8 cellular contexts compared by ENCODE assay signal in the genomic region with DNA sequence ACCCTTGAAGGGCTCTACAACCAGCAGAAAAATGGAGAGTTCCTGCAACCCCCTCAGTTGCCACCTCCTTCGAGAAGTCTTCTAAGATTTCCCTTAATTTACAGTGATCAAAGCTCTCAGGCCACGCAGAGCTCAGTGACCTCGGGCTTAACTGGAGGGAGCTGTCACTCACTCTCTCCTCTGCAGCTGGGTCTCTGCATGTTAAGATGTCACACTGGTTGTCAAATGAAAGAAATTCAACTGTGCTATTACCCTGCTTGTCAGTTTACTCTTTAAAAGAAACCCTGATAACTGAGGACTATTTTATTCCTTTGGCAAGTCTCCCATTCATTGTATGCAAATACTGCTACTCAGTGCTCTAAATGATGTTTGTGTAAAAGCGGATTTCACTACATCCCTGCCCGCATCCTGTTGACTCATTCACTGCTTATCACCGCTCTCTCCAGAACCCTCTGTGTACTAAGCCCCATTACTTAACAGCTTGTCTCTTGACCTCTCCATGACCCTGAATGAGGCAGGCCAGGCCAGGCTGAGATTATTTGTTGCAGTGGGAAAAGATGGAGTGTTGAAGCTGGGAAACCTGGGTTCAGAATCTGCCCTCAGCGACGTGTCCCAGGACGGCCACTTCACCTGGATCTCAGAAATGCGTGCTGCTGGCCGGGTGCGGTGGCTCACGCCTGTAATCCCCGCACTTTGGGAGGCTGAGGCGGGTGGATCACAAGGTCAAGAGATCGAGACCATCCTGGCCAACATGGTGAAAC. TPM values are rescaled to one million over a fixed set of nuclear protein-coding genes. Genes with fewer than 3 reads are reported as not detected.
DNase-seq lines count a peak whose midpoint lies in the region; ATAC-seq, FAIRE-seq and TF ChIP-seq lines count a peak whose summit lies in the region.

No MANE protein-coding gene starts in this region.

- H3K4me1 ChIP-seq in H1 (replicated peaks in 1 of 4; ENCODE audit: control insufficient read depth in 3 of 4, insufficient read depth in 4 of 4, low read length in 3 of 4), result peaks cover 11 to 31% (median 15%) of the 10 kb centered on the region in 4 experiments
- peaks cover 67% of the 10 kb centered on the region for H3K4me1 ChIP-seq in vagina

- no peak overlapping the region for H3K23ac ChIP-seq in H1 (ENCODE audit: insufficient read length)

- peaks cover 37% of the 10 kb centered on the region for H3K4me1 Mint-ChIP-seq in activated CD4-positive, alpha-beta T cell treated with anti-CD3 and anti-CD28 coated beads, Interleukin-2, amount 10 ng/mL, durations not matched to agents 7 days and 5 days
- peaks cover 69 to 82% of the 10 kb centered on the region in 2 donors for H3K4me1 Mint-ChIP-seq in natural killer cell

- H3K9ac ChIP-seq in H1 (replicated peaks in 1 of 4; ENCODE audit: extremely low read depth in 1 of 4, low read depth in 3 of 4, low read length in 3 of 4), result no peak overlapping the region

- H3K27me3 ChIP-seq in H1 (replicated peaks in 1 of 4; ENCODE audit: control insufficient read depth in 3 of 4, extremely low read depth in 1 of 4, insufficient read depth in 3 of 4, low read length in 3 of 4), result no peaks in the 10 kb centered on the region
- no peaks in the 10 kb centered on the region for H3K27me3 ChIP-seq in vagina

- CTCF ChIA-PET in activated CD4-positive, alpha-beta T cell treated with anti-CD3 and anti-CD28 coated beads, Interleukin-2, amount 10 ng/mL, durations not matched to agents 7 days and 5 days (lab: Charles Lee), result interaction anchor here (0.9 to 1.4 kb wide), 5 partner anchors 11 to 486 kb away, joined by 3 to 4 read pairs (median 3); no protein-coding TSS in a partner anchor
- CTCF ChIA-PET in H1 (lab: Charles Lee; ENCODE audit: partially characterized antibody), result interaction anchor here (0.6 to 9.4 kb wide), 6 partner anchors 9 to 329 kb away, joined by 3 to 130 read pairs (median 3); partner anchors contain the start of gene DHRS3

- H4K5ac ChIP-seq in H1 (ENCODE audit: insufficient read length, low read depth, low read length), result no peak overlapping the region

- no peak overlapping the region for H3K18ac ChIP-seq in H1 (ENCODE audit: extremely low read depth, low read length)

- no peak overlapping the region for H2BK120ac ChIP-seq in H1 (replicated peaks; ENCODE audit: low read depth, low read length)

- TF ChIP-seq RAD21 in H1 (IDR thresholded peaks at IDR 0.05 in 1 of 2, conservative IDR thresholded peaks at IDR 0.05 in 1 of 2; ENCODE audit: low read depth in 2 of 2, low read length in 2 of 2), result no peak

- peak overlapping the region; percentile 28 for H3K4me3 Mint-ChIP-seq in activated CD4-positive, alpha-beta T cell treated with anti-CD3 and anti-CD28 coated beads, Interleukin-2, amount 10 ng/mL, durations not matched to agents 7 days and 5 days
- peak overlapping the region; percentile 82 for H3K4me3 Mint-ChIP-seq in natural killer cell

- H3K14ac ChIP-seq in H1 (ENCODE audit: insufficient read length), result no peak overlapping the region

- H3K36me3 ChIP-seq in H1 (ENCODE audit: control insufficient read depth in 2 of 4, insufficient read depth in 4 of 4, low read length in 3 of 4) (peaks cover 0 to 22% (median 0%) of the 10 kb centered on the region in 4 experiments; a peak in 2 of 8 replicates), vagina (peaks cover 0 to 4% of the 10 kb centered on the region in 2 donors)

- no peak overlapping the region for H2BK20ac ChIP-seq in H1 (ENCODE audit: low read length)

- peaks cover 37% of the 10 kb centered on the region for H3K36me3 Mint-ChIP-seq in activated CD4-positive, alpha-beta T cell treated with anti-CD3 and anti-CD28 coated beads, Interleukin-2, amount 10 ng/mL, durations not matched to agents 7 days and 5 days (ENCODE audit: low read depth)
- H3K36me3 Mint-ChIP-seq in natural killer cell, result no peaks in the 10 kb centered on the region

- no peak for TF ChIP-seq EP300 in H1 (IDR thresholded peaks at IDR 0.05; ENCODE audit: borderline replicate concordance in 1 of 2, low read depth in 2 of 2, low read length in 2 of 2)

- H3K79me2 ChIP-seq in H1 (ENCODE audit: control insufficient read depth in 1 of 2, insufficient read depth in 2 of 2, low read length in 2 of 2), result peaks cover 0 to 76% of the 10 kb centered on the region in 2 experiments; a peak in 3 of 4 replicates

- H3K23me2 ChIP-seq in H1 (ENCODE audit: low read depth, low read length), result no peaks in the 10 kb centered on the region

- H3K27ac ChIP-seq in H1 (ENCODE audit: low read depth, low read length), result no peak overlapping the region
- peak overlapping the region; percentile 80 for H3K27ac ChIP-seq in vagina

- FAIRE-seq in H1 (lab: Jason Lieb, UNC), result no peak

- peaks cover 15 to 22% of the 10 kb centered on the region in 2 experiments for H4K20me1 ChIP-seq in H1 (replicated peaks in 1 of 2; ENCODE audit: control insufficient read depth in 1 of 2, insufficient read depth in 2 of 2, low read length in 2 of 2)

- H2AFZ ChIP-seq in H1 (ENCODE audit: low read length), result no peak overlapping the region

- H3K9me3 ChIP-seq in H1 (ENCODE audit: insufficient read depth in 2 of 2, low read depth in 1 of 2, low read length in 1 of 2), result peaks cover 0 to 2% of the 10 kb centered on the region in 2 experiments; a peak in 1 of 4 replicates
- no peaks in the 10 kb centered on the region for H3K9me3 ChIP-seq in vagina

- H3K27me3 Mint-ChIP-seq in activated CD4-positive, alpha-beta T cell treated with anti-CD3 and anti-CD28 coated beads, Interleukin-2, amount 10 ng/mL, durations not matched to agents 7 days and 5 days, result peaks cover 5% of the 10 kb centered on the region
- H3K27me3 Mint-ChIP-seq in natural killer cell (ENCODE audit: low read depth in 2 of 2), result no peaks in the 10 kb centered on the region

- intact Hi-C loops in natural killer cell (cut with micrococcal nuclease) (loop anchor here (1.0 to 5.0 kb wide), 3 partner anchors 8 to 132 kb away; no protein-coding TSS in a partner anchor), vagina (cut with DNase I) (no loop called here)

- TF ChIP-seq CTCF in H1 (IDR thresholded peaks at IDR 0.05; ENCODE audit: control extremely low read depth in 1 of 3, insufficient read depth in 1 of 3, low read depth in 1 of 3, low read length in 3 of 3) (no peak), natural killer cell (IDR thresholded peaks at IDR 0.05) (no peak), vagina (IDR thresholded peaks at IDR 0.05) (no peak)

- no peak for TF ChIP-seq POLR2A in H1 (IDR thresholded peaks at IDR 0.05; ENCODE audit: control extremely low read depth in 1 of 2, low read depth in 2 of 2, low read length in 2 of 2)
- no peak for TF ChIP-seq POLR2A in vagina (IDR thresholded peaks at IDR 0.05)

- H3K27ac Mint-ChIP-seq in activated CD4-positive, alpha-beta T cell treated with anti-CD3 and anti-CD28 coated beads, Interleukin-2, amount 10 ng/mL, durations not matched to agents 7 days and 5 days, result peak overlapping the region; percentile 73
- peak overlapping the region; percentile 90 to 95 for H3K27ac Mint-ChIP-seq in natural killer cell

- peaks cover 8% of the 10 kb centered on the region for H3K9me3 Mint-ChIP-seq in activated CD4-positive, alpha-beta T cell treated with anti-CD3 and anti-CD28 coated beads, Interleukin-2, amount 10 ng/mL, durations not matched to agents 7 days and 5 days
- H3K9me3 Mint-ChIP-seq in natural killer cell, result no peaks in the 10 kb centered on the region

- no peak overlapping the region for H2AK5ac ChIP-seq in H1 (ENCODE audit: low read depth, low read length)

- H3K79me1 ChIP-seq in H1 (ENCODE audit: low read depth, low read length), result peaks cover 3% of the 10 kb centered on the region; the same call in 1 of the 2 replicates

- H3K56ac ChIP-seq in H1 (replicated peaks; ENCODE audit: insufficient read length, low read depth, low read length), result no peak overlapping the region

- no peak overlapping the region for H4K8ac ChIP-seq in H1 (ENCODE audit: extremely low read depth, insufficient read depth, low read length)

- H3K4me3 ChIP-seq in H1 (ENCODE audit: extremely low read depth in 1 of 4, insufficient read depth in 2 of 4, low read depth in 3 of 4, low read length in 4 of 4), result no peak overlapping the region
- H3K4me3 ChIP-seq in vagina, result no peak overlapping the region

- H2BK5ac ChIP-seq in H1 (ENCODE audit: low read depth, low read length), result no peak overlapping the region

- H2BK15ac ChIP-seq in H1 (ENCODE audit: low read length), result no peak overlapping the region

- H3K4me2 ChIP-seq in H1 (ENCODE audit: insufficient read depth in 1 of 2, low read depth in 2 of 2, low read length in 2 of 2), result no peak overlapping the region

- ATAC-seq in GM19372 (IDR thresholded peaks at IDR 0.05; ENCODE audit: low read depth, unreplicated experiment) (peak; percentile 57), natural killer cell (peak; percentile 88 to 95 (median 94)), GM18873 (IDR thresholded peaks at IDR 0.05; ENCODE audit: low FRiP score, unreplicated experiment) (no peak)

- no peak overlapping the region for H2BK12ac ChIP-seq in H1 (ENCODE audit: low read depth, low read length)

- WGBS in H1 (ENCODE audit: extremely low coverage in 1 of 2, insufficient coverage in 1 of 2, insufficient read length in 1 of 2, insufficient replicate concordance in 2 of 2, low coverage in 1 of 2, low lambda C conversion rate in 2 of 2, missing lambda C conversion rate in 1 of 2), 2 experiments, result 76% methylated on average over 16 of the region's 16 CpGs; no CpG with 5 or more reads in 1 of the 2 experiments

- no peak overlapping the region for H3K4ac ChIP-seq in H1 (replicated peaks; ENCODE audit: insufficient read length, low read depth, low read length)

- peak; percentile 43 for DNase-seq in NCI-H1092 treated with DMSO at 0.1 percent for 48 hours (lab: John Stamatoyannopoulos, UW)
- DNase-seq in activated CD4-positive, alpha-beta T cell treated with anti-CD3 and anti-CD28 coated beads, Interleukin-2, amount 10 ng/mL, durations not matched to agents 7 days and 5 days, result peak; percentile 81
- DNase-seq in H1 (ENCODE audit: low read depth in 1 of 2, low spot score in 2 of 2), result no peak
- DNase-seq in natural killer cell, result peak; percentile 64
- no peak for DNase-seq in vagina (ENCODE audit: extremely low spot score in 2 of 2)
- DNase-seq in iPS-NIHi11 (ENCODE audit: low spot score), result no peak

- POLR2A ChIA-PET in activated CD4-positive, alpha-beta T cell treated with anti-CD3 and anti-CD28 coated beads, Interleukin-2, amount 10 ng/mL, durations not matched to agents 7 days and 5 days (lab: Charles Lee), result interaction anchor here (0.6 kb wide), 1 partner anchor 94 kb away, joined by 4 read pairs; no protein-coding TSS in a partner anchor
- POLR2A ChIA-PET in H1 (lab: Charles Lee; ENCODE audit: partially characterized antibody), result interaction anchor here (0.7 to 7.3 kb wide), 3 partner anchors 12 to 126 kb away, joined by 3 to 107 read pairs (median 7); partner anchors contain the start of gene DHRS3

- H4K91ac ChIP-seq in H1 (replicated peaks; ENCODE audit: insufficient read length, low read length), result no peak overlapping the region

RNA-seq across cellular contexts. Expression of gene DHRS3, which starts 13.7 kb away (rescaled TPM):
- total RNA-seq in activated CD4-positive, alpha-beta T cell treated with anti-CD3 and anti-CD28 coated beads, Interleukin-2, amount 10 ng/mL, durations not matched to agents 7 days and 5 days, result 10 to 100 TPM; 30.3 to 31.2 TPM
- total RNA-seq in H1 (2021; fragmentation: NEBNext Ultra II Directional; extraction: Animal tissue kit (Norgen Biotek cat#: 25700)), result 32.5 and 37.8 TPM in 2 replicates
- 36.4 and 41.9 TPM in 2 replicates for polyA plus RNA-seq in H1 (2011; rRNA removed)
- polyA plus RNA-seq in H1 (2011; cell fraction: cytosol; rRNA removed), result 40.2 TPM
- 40.2 TPM for polyA plus RNA-seq in H1 (2011; cell fraction: nucleus; rRNA removed)
- polyA plus RNA-seq in H1 (2012, experiment 1 of 2), result 25.1 to 32.0 TPM (median 29.2 TPM) in 4 replicates
- polyA plus RNA-seq in H1 (2012, experiment 2 of 2), result 36.9 TPM
- polyA plus RNA-seq in H1 (2013, experiment 1 of 2), result 9.6 TPM
- 10.6 TPM for polyA plus RNA-seq in H1 (2013, experiment 2 of 2)
- polyA minus RNA-seq in H1 (2011; rRNA and poly(A)+ RNA removed), result 56.9 and 114 TPM in 2 replicates
- polyA minus RNA-seq in H1 (2011; cell fraction: cytosol; rRNA and poly(A)+ RNA removed), result 51.7 TPM
- 27.3 TPM for polyA minus RNA-seq in H1 (2011; cell fraction: nucleus; rRNA and poly(A)+ RNA removed)
- 100 to 1,000 TPM; 106 to 175 (median 153) TPM for total RNA-seq in natural killer cell
- total RNA-seq in vagina, result 111 TPM

RNA-seq across cellular contexts. Expression of gene AADACL4, which starts 39.6 kb away (rescaled TPM):
- total RNA-seq in activated CD4-positive, alpha-beta T cell treated with anti-CD3 and anti-CD28 coated beads, Interleukin-2, amount 10 ng/mL, durations not matched to agents 7 days and 5 days, result not detected
- total RNA-seq in H1 (2021; fragmentation: NEBNext Ultra II Directional; extraction: Animal tissue kit (Norgen Biotek cat#: 25700)), result 0.40 TPM in 1 of 2 replicates, not detected in the other
- polyA plus RNA-seq in H1 (2011; rRNA removed), result 0.08 and 0.13 TPM in 2 replicates
- polyA plus RNA-seq in H1 (2011; cell fraction: cytosol; rRNA removed), result 0.21 TPM
- 0.33 TPM for polyA plus RNA-seq in H1 (2011; cell fraction: nucleus; rRNA removed)
- not detected in 4 replicates for polyA plus RNA-seq in H1 (2012, experiment 1 of 2)
- not detected for polyA plus RNA-seq in H1 (2012, experiment 2 of 2)
- polyA plus RNA-seq in H1 (2013, experiment 1 of 2), result not detected
- polyA plus RNA-seq in H1 (2013, experiment 2 of 2), result 0.04 TPM
- 0.17 TPM in 1 of 2 replicates, not detected in the other for polyA minus RNA-seq in H1 (2011; rRNA and poly(A)+ RNA removed)
- polyA minus RNA-seq in H1 (2011; cell fraction: cytosol; rRNA and poly(A)+ RNA removed), result not detected
- not detected for polyA minus RNA-seq in H1 (2011; cell fraction: nucleus; rRNA and poly(A)+ RNA removed)
- total RNA-seq in natural killer cell, result not detected
- not detected for total RNA-seq in vagina

Comparison
In these comparisons a context has a peak if more than half of its experiments do, and no peak if none do; other contexts are left out.
1. DNase-seq: peak in NCI-H1092 treated with DMSO at 0.1 percent for 48 hours (single experiment), activated CD4-positive, alpha-beta T cell treated with anti-CD3 and anti-CD28 coated beads, Interleukin-2, amount 10 ng/mL, durations not matched to agents 7 days and 5 days (single experiment) and natural killer cell (single experiment); none in H1 (0 of 2), vagina (0 of 2) and iPS-NIHi11 (single experiment).